In the genomic region with DNA sequence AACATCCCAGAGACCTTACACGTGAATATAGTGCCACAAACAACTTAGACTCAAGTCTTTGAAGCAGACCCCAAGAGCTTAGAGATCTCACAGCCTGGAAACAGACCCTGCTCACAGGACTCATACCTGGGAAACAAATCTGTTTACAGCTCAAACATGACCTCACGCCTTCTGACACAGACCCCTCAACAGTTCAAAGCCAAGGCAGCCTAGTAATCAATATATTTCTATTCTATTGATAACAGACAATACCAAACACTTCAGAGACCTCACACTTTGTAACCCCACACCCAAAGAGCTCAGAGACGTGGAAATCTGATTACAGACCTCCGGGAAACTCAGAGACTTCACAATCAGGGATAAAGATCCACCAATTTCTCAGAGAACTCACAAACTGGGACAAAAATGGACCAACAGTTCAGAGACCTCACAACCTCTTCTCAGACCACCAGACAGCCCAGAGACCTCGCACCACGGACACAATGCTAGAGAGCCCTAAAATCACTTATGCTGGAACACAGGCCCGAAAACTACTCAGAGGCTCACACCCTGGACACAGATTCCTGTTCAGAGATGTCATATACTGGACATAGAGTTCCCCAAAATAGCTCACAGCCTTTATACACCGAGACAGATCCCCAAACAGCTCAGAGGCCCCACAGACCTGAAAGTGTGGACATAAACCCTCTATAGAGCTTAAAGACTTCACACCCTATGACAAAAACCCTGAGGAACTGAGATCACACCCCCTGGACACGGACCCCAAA, we compare ENCODE assay signal across 24 cellular contexts. TPM values are rescaled to one million over a fixed set of nuclear protein-coding genes. Genes with fewer than 3 reads are reported as not detected.
A peak's percentile ranks its signal among the peaks of the same experiment; 100 is the strongest.
DNase-seq lines count a peak whose midpoint lies in the region; ATAC-seq and TF ChIP-seq lines count a peak whose summit lies in the region.
"Had no signal": no experiment of that assay in that cellular context is flagged by ENCODE, and none has a peak within 500 bp of the region (broad histone marks: within the 10 kb centered on the region; RNA-seq: fewer than 3 reads in every experiment).

No MANE protein-coding gene starts in this region.

- H3K27me3 ChIP-seq in endodermal cell (ENCODE audit: control insufficient read depth, insufficient read depth, low read length, poor library complexity, severe bottlenecking): no peaks in the 10 kb centered on the region
- H3K27me3 ChIP-seq: testis had no signal

- intact Hi-C loops in left ventricle myocardium superior (cut with micrococcal nuclease): no loop called here

- peak overlapping the region; percentile 63 to 78 for H3K4me3 Mint-ChIP-seq in activated T-cell treated with anti-CD3 and anti-CD28 coated beads, Interleukin-2, amount 50 U/mL, for 72 hours
- H3K4me3 Mint-ChIP-seq in activated T-cell treated with anti-CD3 and anti-CD28 coated beads, Interleukin-2, amount 50 U/mL, for 4 hours: no peak overlapping the region
- H3K4me3 Mint-ChIP-seq in activated CD8-positive, alpha-beta T cell treated with anti-CD3 and anti-CD28 coated beads, Interleukin-2, amount 10 ng/mL, durations not matched to agents 7 days and 5 days: peak overlapping the region; percentile 65
- H3K4me3 Mint-ChIP-seq in progenitor cell of endocrine pancreas (ENCODE audit: low read depth): peak overlapping the region; percentile 7
- H3K4me3 Mint-ChIP-seq in endodermal cell: no peak overlapping the region
- H3K4me3 Mint-ChIP-seq: CD14-positive monocyte, memory B cell, nephron progenitor cell had no signal

- CTCF ChIA-PET in activated CD8-positive, alpha-beta T cell treated with anti-CD3 and anti-CD28 coated beads, Interleukin-2, amount 10 ng/mL, durations not matched to agents 7 days and 5 days (lab: Charles Lee): no interaction called here

- H3K36me3 ChIP-seq in endodermal cell (ENCODE audit: control insufficient read depth, insufficient read depth, low read length): no peaks in the 10 kb centered on the region

- no peaks in the 10 kb centered on the region for H3K9me3 ChIP-seq in endodermal cell (ENCODE audit: control insufficient read depth, low read length)
- H3K9me3 ChIP-seq: testis had no signal

- no peak overlapping the region for H3K9ac ChIP-seq in endodermal cell (ENCODE audit: extremely low read depth, low read length, poor library complexity, severe bottlenecking)

- H3K36me3 Mint-ChIP-seq in activated T-cell treated with anti-CD3 and anti-CD28 coated beads, Interleukin-2, amount 50 U/mL, for 72 hours (ENCODE audit: insufficient read depth in 2 of 2): no peaks in the 10 kb centered on the region
- H3K36me3 Mint-ChIP-seq in activated T-cell treated with anti-CD3 and anti-CD28 coated beads, Interleukin-2, amount 50 U/mL, for 4 hours (ENCODE audit: insufficient read depth): peaks cover 3% of the 10 kb centered on the region
- peaks cover 70% of the 10 kb centered on the region for H3K36me3 Mint-ChIP-seq in activated CD8-positive, alpha-beta T cell treated with anti-CD3 and anti-CD28 coated beads, Interleukin-2, amount 10 ng/mL, durations not matched to agents 7 days and 5 days (ENCODE audit: low read depth)
- H3K36me3 Mint-ChIP-seq in progenitor cell of endocrine pancreas (ENCODE audit: insufficient read depth) (peaks cover 4% of the 10 kb centered on the region), endodermal cell (ENCODE audit: low read depth) (peaks cover 5% of the 10 kb centered on the region)

- no peak for DNase-seq in activated T-cell treated with anti-CD3 and anti-CD28 coated beads, Interleukin-2, amount 50 U/mL, for 72 hours
- no peak for DNase-seq in activated T-cell treated with anti-CD3 and anti-CD28 coated beads, Interleukin-2, amount 50 U/mL, for 4 hours
- DNase-seq in activated CD8-positive, alpha-beta T cell treated with anti-CD3 and anti-CD28 coated beads, Interleukin-2, amount 10 ng/mL, durations not matched to agents 7 days and 5 days: no peak
- DNase-seq in left ventricle myocardium superior (no peak), progenitor cell of endocrine pancreas (ENCODE audit: low spot score, unreplicated experiment) (no peak), endodermal cell (no peak), NCI-H1048 (lab: John Stamatoyannopoulos, UW) (no peak)
- DNase-seq: activated effector memory CD4-positive, alpha-beta T cell treated with anti-CD3 and anti-CD28 coated beads, Interleukin-2, amount 50 U/mL, for 16 hours; HCEC 1CT; hippocampal formation; kidney; NCI-H1417 treated with DMSO at 0.1 percent for 48 hours; NCI-H2171; NCI-H526 treated with DMSO at 0.1 percent for 48 hours; nephron progenitor cell; SW 1271; testis had no signal

- TF ChIP-seq CTCF in progenitor cell of endocrine pancreas (IDR thresholded peaks at IDR 0.05; ENCODE audit: unreplicated experiment) (no peak), endodermal cell (conservative IDR thresholded peaks at IDR 0.05) (no peak)

- POLR2A ChIA-PET in activated CD8-positive, alpha-beta T cell treated with anti-CD3 and anti-CD28 coated beads, Interleukin-2, amount 10 ng/mL, durations not matched to agents 7 days and 5 days (lab: Charles Lee): interaction anchor here (1.4 to 3.6 kb wide), 3 partner anchors 14 to 28 kb away, joined by 4 to 24 read pairs (median 13); partner anchors contain the start of genes SUV39H1 and WAS

- WGBS in endodermal cell (ENCODE audit: insufficient coverage in 1 of 2, insufficient read length in 1 of 2), 2 experiments: 82 to 90% methylated on average over 2 to 9 of the region's 9 CpGs

- no peak overlapping the region for H3K27ac ChIP-seq in endodermal cell (ENCODE audit: low read depth, low read length)
- H3K27ac ChIP-seq: testis had no signal

- peak overlapping the region; percentile 85 for H3K27ac Mint-ChIP-seq in activated T-cell treated with anti-CD3 and anti-CD28 coated beads, Interleukin-2, amount 50 U/mL, for 72 hours
- peak overlapping the region; percentile 93 for H3K27ac Mint-ChIP-seq in activated CD8-positive, alpha-beta T cell treated with anti-CD3 and anti-CD28 coated beads, Interleukin-2, amount 10 ng/mL, durations not matched to agents 7 days and 5 days
- H3K27ac Mint-ChIP-seq in progenitor cell of endocrine pancreas (peak overlapping the region; percentile 8), endodermal cell (no peak overlapping the region)
- H3K27ac Mint-ChIP-seq: memory B cell had no signal

- peaks cover 28% of the 10 kb centered on the region for H3K27me3 Mint-ChIP-seq in activated T-cell treated with anti-CD3 and anti-CD28 coated beads, Interleukin-2, amount 50 U/mL, for 72 hours (ENCODE audit: low read depth)
- no peaks in the 10 kb centered on the region for H3K27me3 Mint-ChIP-seq in activated T-cell treated with anti-CD3 and anti-CD28 coated beads, Interleukin-2, amount 50 U/mL, for 4 hours (ENCODE audit: low read depth)
- no peaks in the 10 kb centered on the region for H3K27me3 Mint-ChIP-seq in activated CD8-positive, alpha-beta T cell treated with anti-CD3 and anti-CD28 coated beads, Interleukin-2, amount 10 ng/mL, durations not matched to agents 7 days and 5 days (ENCODE audit: low read depth)
- H3K27me3 Mint-ChIP-seq in progenitor cell of endocrine pancreas: peaks cover 71% of the 10 kb centered on the region
- peaks cover 30% of the 10 kb centered on the region for H3K27me3 Mint-ChIP-seq in endodermal cell (ENCODE audit: insufficient read depth)
- H3K27me3 Mint-ChIP-seq: memory B cell had no signal

- H3K4me3 ChIP-seq in endodermal cell (ENCODE audit: low read length): no peak overlapping the region
- H3K4me3 ChIP-seq: testis had no signal

- ATAC-seq in activated T-cell treated with anti-CD3 and anti-CD28 coated beads, Interleukin-2, amount 50 U/mL, for 72 hours (replicated peaks in 1 of 2): no peak
- ATAC-seq in activated T-cell treated with anti-CD3 and anti-CD28 coated beads, Interleukin-2, amount 50 U/mL, for 4 hours: no peak
- no peak for ATAC-seq in activated CD8-positive, alpha-beta T cell treated with anti-CD3 and anti-CD28 coated beads, Interleukin-2, amount 10 ng/mL, durations not matched to agents 7 days and 5 days
- ATAC-seq in left ventricle myocardium superior (peak; percentile 92), SK-N-SH treated with all-trans-retinoic acid at 6 μM for 48 hours (no peak)

- H3K4me1 Mint-ChIP-seq in activated T-cell treated with anti-CD3 and anti-CD28 coated beads, Interleukin-2, amount 50 U/mL, for 72 hours (ENCODE audit: low read depth): peaks cover 58% of the 10 kb centered on the region
- peaks cover 64% of the 10 kb centered on the region for H3K4me1 Mint-ChIP-seq in activated T-cell treated with anti-CD3 and anti-CD28 coated beads, Interleukin-2, amount 50 U/mL, for 4 hours (ENCODE audit: low read depth)
- peaks cover 60% of the 10 kb centered on the region for H3K4me1 Mint-ChIP-seq in activated CD8-positive, alpha-beta T cell treated with anti-CD3 and anti-CD28 coated beads, Interleukin-2, amount 10 ng/mL, durations not matched to agents 7 days and 5 days (ENCODE audit: low read depth)
- H3K4me1 Mint-ChIP-seq in progenitor cell of endocrine pancreas (ENCODE audit: low read depth): peaks cover 28% of the 10 kb centered on the region
- H3K4me1 Mint-ChIP-seq in endodermal cell: peaks cover 9% of the 10 kb centered on the region

- no peaks in the 10 kb centered on the region for H3K4me1 ChIP-seq in endodermal cell (ENCODE audit: control insufficient read depth, insufficient read depth, low read length)
- H3K4me1 ChIP-seq: testis had no signal

- no peaks in the 10 kb centered on the region for H3K9me3 Mint-ChIP-seq in activated T-cell treated with anti-CD3 and anti-CD28 coated beads, Interleukin-2, amount 50 U/mL, for 72 hours
- H3K9me3 Mint-ChIP-seq in activated T-cell treated with anti-CD3 and anti-CD28 coated beads, Interleukin-2, amount 50 U/mL, for 4 hours: no peaks in the 10 kb centered on the region
- no peaks in the 10 kb centered on the region for H3K9me3 Mint-ChIP-seq in activated CD8-positive, alpha-beta T cell treated with anti-CD3 and anti-CD28 coated beads, Interleukin-2, amount 10 ng/mL, durations not matched to agents 7 days and 5 days (ENCODE audit: insufficient read depth)
- peaks cover 20% of the 10 kb centered on the region for H3K9me3 Mint-ChIP-seq in progenitor cell of endocrine pancreas (ENCODE audit: low read depth)
- peaks cover 72% of the 10 kb centered on the region for H3K9me3 Mint-ChIP-seq in endodermal cell
- H3K9me3 Mint-ChIP-seq: memory B cell had no signal

RNA-seq across cellular contexts. Expression of gene SUV39H1, which starts 14.8 kb away (rescaled TPM):
- 10 to 100 TPM; 29.4 to 34.8 TPM for total RNA-seq in activated T-cell treated with anti-CD3 and anti-CD28 coated beads, Interleukin-2, amount 50 U/mL, for 72 hours
- 10 to 100 TPM; 21.2 to 25.5 (median 23.2) TPM for total RNA-seq in activated T-cell treated with anti-CD3 and anti-CD28 coated beads, Interleukin-2, amount 50 U/mL, for 4 hours
- total RNA-seq in activated CD8-positive, alpha-beta T cell treated with anti-CD3 and anti-CD28 coated beads, Interleukin-2, amount 10 ng/mL, durations not matched to agents 7 days and 5 days: 10 to 100 TPM; 33.2 to 35.3 TPM
- 2.4 TPM for total RNA-seq in left ventricle myocardium superior
- 7.4 and 8.2 TPM in 2 replicates for total RNA-seq in progenitor cell of endocrine pancreas
- total RNA-seq in endodermal cell: 10 to 100 TPM in 1 of 2 donors, 1 to 10 TPM in 1; 7.8 to 10.6 TPM
- polyA plus RNA-seq in endodermal cell (2013, experiment 1 of 2): 12.9 TPM
- polyA plus RNA-seq in endodermal cell (2013, experiment 2 of 2): 12.0 TPM

RNA-seq across cellular contexts. Expression of gene WAS, which starts 27.7 kb away (rescaled TPM):
- total RNA-seq in activated T-cell treated with anti-CD3 and anti-CD28 coated beads, Interleukin-2, amount 50 U/mL, for 72 hours: 10 to 100 TPM; 81.4 to 83.9 TPM
- total RNA-seq in activated T-cell treated with anti-CD3 and anti-CD28 coated beads, Interleukin-2, amount 50 U/mL, for 4 hours: 10 to 100 TPM; 83.3 to 86.5 (median 86.2) TPM
- 100 to 1,000 TPM; 134 to 164 TPM for total RNA-seq in activated CD8-positive, alpha-beta T cell treated with anti-CD3 and anti-CD28 coated beads, Interleukin-2, amount 10 ng/mL, durations not matched to agents 7 days and 5 days
- 2.6 TPM for total RNA-seq in left ventricle myocardium superior
- 0.62 and 1.2 TPM in 2 replicates for total RNA-seq in progenitor cell of endocrine pancreas
- under 1 TPM; 0.51 to 0.84 TPM for total RNA-seq in endodermal cell
- polyA plus RNA-seq in endodermal cell (2013, experiment 1 of 2): 0.28 TPM
- polyA plus RNA-seq in endodermal cell (2013, experiment 2 of 2): 1.3 TPM

RNA-seq across cellular contexts. Expression of gene GLOD5, which starts 50.2 kb away (rescaled TPM):
- not detected for total RNA-seq in activated T-cell treated with anti-CD3 and anti-CD28 coated beads, Interleukin-2, amount 50 U/mL, for 72 hours
- total RNA-seq in activated T-cell treated with anti-CD3 and anti-CD28 coated beads, Interleukin-2, amount 50 U/mL, for 4 hours: not detected
- total RNA-seq in activated CD8-positive, alpha-beta T cell treated with anti-CD3 and anti-CD28 coated beads, Interleukin-2, amount 10 ng/mL, durations not matched to agents 7 days and 5 days: not detected
- total RNA-seq in left ventricle myocardium superior: not detected
- total RNA-seq in progenitor cell of endocrine pancreas: not detected in 2 replicates
- total RNA-seq in endodermal cell: not detected
- polyA plus RNA-seq in endodermal cell (2013, experiment 1 of 2): not detected
- polyA plus RNA-seq in endodermal cell (2013, experiment 2 of 2): not detected
- total RNA-seq: activated CD8-positive, alpha-beta memory T cell treated with anti-CD3 and anti-CD28 coated beads for 36 hours; astrocyte; chondrocyte; Daoy; testis had no signal
- polyA plus RNA-seq: CD14-positive monocyte had no signal

Comparison
In these comparisons a context has a peak if more than half of its experiments do, and no peak if none do; other contexts are left out.
1. H3K4me3 Mint-ChIP-seq: peak in activated T-cell treated with anti-CD3 and anti-CD28 coated beads, Interleukin-2, amount 50 U/mL, for 72 hours (2 of 2), activated CD8-positive, alpha-beta T cell treated with anti-CD3 and anti-CD28 coated beads, Interleukin-2, amount 10 ng/mL, durations not matched to agents 7 days and 5 days (single experiment) and progenitor cell of endocrine pancreas (single experiment); none in activated T-cell treated with anti-CD3 and anti-CD28 coated beads, Interleukin-2, amount 50 U/mL, for 4 hours (single experiment) and endodermal cell (single experiment).
2. RNA of gene WAS, which starts 27.7 kb away (total RNA-seq): 134 to 164 TPM in activated CD8-positive, alpha-beta T cell treated with anti-CD3 and anti-CD28 coated beads, Interleukin-2, amount 10 ng/mL, durations not matched to agents 7 days and 5 days, 83.3 to 86.5 TPM in activated T-cell treated with anti-CD3 and anti-CD28 coated beads, Interleukin-2, amount 50 U/mL, for 4 hours and 81.4 to 83.9 TPM in activated T-cell treated with anti-CD3 and anti-CD28 coated beads, Interleukin-2, amount 50 U/mL, for 72 hours; 2.6 TPM in left ventricle myocardium superior (single experiment), 0.62 to 1.2 TPM in progenitor cell of endocrine pancreas and 0.51 to 0.84 TPM in endodermal cell; every median in the first group is over 10 times any median in the second.